In the genomic region with DNA sequence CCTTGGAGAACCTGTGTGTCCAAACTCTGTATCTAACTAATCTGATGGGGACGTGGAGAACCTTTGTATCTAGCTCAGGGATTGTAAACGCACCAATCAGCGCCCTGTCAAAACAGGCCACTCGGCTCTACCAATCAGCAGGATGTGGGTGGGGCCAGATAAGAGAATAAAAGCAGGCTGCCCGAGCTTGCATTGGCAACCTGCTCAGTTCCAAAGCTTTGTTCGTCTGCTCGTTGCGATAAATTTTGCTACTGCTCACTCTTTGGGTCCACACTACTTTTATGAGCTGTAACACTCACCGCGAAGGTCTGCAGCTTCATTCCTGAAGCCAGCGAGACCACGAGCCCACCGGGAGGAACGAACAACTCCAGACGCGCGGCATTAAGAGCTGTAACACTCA, we compare ENCODE assay signal across 8 cellular contexts. TPM values are rescaled to one million over a fixed set of nuclear protein-coding genes. Genes with fewer than 3 reads are reported as not detected.
DNase-seq lines count a peak whose midpoint lies in the region; ATAC-seq, FAIRE-seq and TF ChIP-seq lines count a peak whose summit lies in the region.
"Not testable (repeated sequence)": the region's sequence is repeated elsewhere in the genome, so short reads cannot be mapped to it uniquely, and the experiment has no call there.
"Had no signal": no experiment of that assay in that cellular context is flagged by ENCODE, and none has a peak within 500 bp of the region (broad histone marks: within the 10 kb centered on the region; RNA-seq: fewer than 3 reads in every experiment).

No MANE protein-coding gene starts in this region.

- CTCF ChIA-PET in WTC11 (lab: Charles Lee) = interaction anchor here (1.2 to 2.5 kb wide), 4 partner anchors 15 to 41 kb away, joined by 3 to 11 read pairs (median 4); partner anchors contain the start of gene TAB1

- peaks cover 31% of the 10 kb centered on the region for H3K4me1 ChIP-seq in GM23338 (ENCODE audit: insufficient read depth)
- H3K4me1 ChIP-seq in cardiac muscle cell (ENCODE audit: low read depth) = not testable (repeated sequence)

- POLR2A ChIA-PET in WTC11 (lab: Charles Lee) = not testable (repeated sequence)

- H3K4me2 ChIP-seq in GM23338 = not testable (repeated sequence)

- not testable (repeated sequence) for TF ChIP-seq CTCF in GM23338 (conservative IDR thresholded peaks at IDR 0.05; ENCODE audit: low read depth in 2 of 2); WTC11 (IDR thresholded peaks at IDR 0.05); cardiac muscle cell (IDR thresholded peaks at IDR 0.05; ENCODE audit: low read depth, low read length); neural crest cell (conservative IDR thresholded peaks at IDR 0.05)

- H3K4me3 ChIP-seq in GM23338, cardiac muscle cell: not testable (repeated sequence)

- not testable (repeated sequence) for H3F3A ChIP-seq in GM23338 (replicated peaks; ENCODE audit: low read depth)

- H3K9me2 ChIP-seq in GM23338 (ENCODE audit: insufficient read depth) = not testable (repeated sequence)

- peaks cover 16% of the 10 kb centered on the region; the same call in 2 of the 3 replicates for H3K36me3 Mint-ChIP-seq in GM23338 (ENCODE audit: low read depth)
- H3K36me3 Mint-ChIP-seq in WTC11; neural crest cell (ENCODE audit: low read depth): not testable (repeated sequence)

- not testable (repeated sequence) for H3K4me3 Mint-ChIP-seq in GM23338, WTC11, neural crest cell

- H3K36me3 ChIP-seq in GM23338 (ENCODE audit: insufficient read depth); cardiac muscle cell: not testable (repeated sequence)

- H3K9me3 Mint-ChIP-seq in GM23338, WTC11, neural crest cell: not testable (repeated sequence)

- not testable (repeated sequence) for H2AFZ ChIP-seq in GM23338

- H3K4me1 Mint-ChIP-seq in GM23338 (peaks cover 32% of the 10 kb centered on the region), WTC11 (peaks cover 35% of the 10 kb centered on the region), neural crest cell (peaks cover 19% of the 10 kb centered on the region)

- H3K27ac Mint-ChIP-seq in GM23338 (0 out of 2 replicates have a peak overlapping the region, but pooled peaks have one; percentile 27), WTC11 (peak overlapping the region; percentile 69), neural crest cell (ENCODE audit: unreplicated experiment) (peak overlapping the region; percentile 43)

- ATAC-seq in GM23338, WTC11: not testable (repeated sequence)

- peak; percentile 32 for FAIRE-seq in urothelium cell line (lab: Jason Lieb, UNC)

- not testable (repeated sequence) for H3K9me3 ChIP-seq in cardiac muscle cell (ENCODE audit: low read depth)

- DNase-seq in GM23338 (ENCODE audit: low spot score); WTC11 (ENCODE audit: low spot score); cardiac muscle cell (ENCODE audit: low read depth in 1 of 2, low spot score in 1 of 2); neural crest cell (ENCODE audit: low read depth, low spot score); urothelium cell line (ENCODE audit: low spot score): not testable (repeated sequence)
- DNase-seq in NCI-H82 (lab: John Stamatoyannopoulos, UW) = peak; percentile 49
- DNase-seq in cerebellar cortex (ENCODE audit: low spot score) = peak; percentile 71

- H3K79me2 ChIP-seq in GM23338 (replicated peaks; ENCODE audit: insufficient read depth) = not testable (repeated sequence)

- H3K27me3 ChIP-seq in GM23338 (ENCODE audit: insufficient read depth); cardiac muscle cell: not testable (repeated sequence)

- H4K20me1 ChIP-seq in GM23338 (replicated peaks; ENCODE audit: insufficient read depth) = not testable (repeated sequence)

- not testable (repeated sequence) for H3K27ac ChIP-seq in GM23338 (ENCODE audit: low read depth)
- peak overlapping the region; percentile 23 for H3K27ac ChIP-seq in cardiac muscle cell

- H3K27me3 Mint-ChIP-seq in GM23338 (ENCODE audit: insufficient read depth, low read depth, poor library complexity) = peaks cover 21% of the 10 kb centered on the region
- not testable (repeated sequence) for H3K27me3 Mint-ChIP-seq in WTC11 (ENCODE audit: low read depth); neural crest cell (ENCODE audit: low read depth)

TF ChIP-seq in WTC11, 78 proteins besides CTCF, POLR2A, EP300 and RAD21:
- peak; percentile 62 for TF ChIP-seq NFYB (CRISPR knock-in tag; conservative IDR thresholded peaks at IDR 0.05; ENCODE audit: low read depth)

RNA-seq across cellular contexts. Expression of gene SYNGR1, which starts 8.4 kb away (rescaled TPM):
- total RNA-seq in GM23338 (2014; rRNA removed; shearing (Covaris generic)) = 12.3 and 30.9 TPM in 2 replicates
- polyA plus RNA-seq in GM23338 (2016; fragmentation: Nextera tagmentation; extraction: Ambion mirVana) (37.0 and 37.7 TPM in 2 replicates), cardiac muscle cell (81.9 and 112 TPM in 2 replicates)
- total RNA-seq in WTC11 (2021) (26.5 to 35.3 TPM (median 28.7 TPM) in 3 replicates), cardiac muscle cell (40.7 and 61.8 TPM in 2 replicates), neural crest cell (30.0 and 30.4 TPM in 2 replicates)
- total RNA-seq: CD4-positive, alpha-beta memory T cell had no signal

RNA-seq across cellular contexts. Expression of gene RPL3, which starts 38.8 kb away (rescaled TPM):
- 2,755 and 3,244 TPM in 2 replicates for total RNA-seq in GM23338 (2014; rRNA removed; shearing (Covaris generic))
- polyA plus RNA-seq in GM23338 (2016; fragmentation: Nextera tagmentation; extraction: Ambion mirVana) = 1,846 and 1,983 TPM in 2 replicates
- total RNA-seq in WTC11 (2021) = 3,009 to 3,279 TPM (median 3,249 TPM) in 3 replicates
- 2,304 and 2,959 TPM in 2 replicates for total RNA-seq in cardiac muscle cell
- 1,107 and 1,423 TPM in 2 replicates for polyA plus RNA-seq in cardiac muscle cell
- 2,294 and 2,333 TPM in 2 replicates for total RNA-seq in neural crest cell

RNA-seq across cellular contexts. Expression of gene TAB1, which starts 41.4 kb away (rescaled TPM):
- 18.0 and 27.5 TPM in 2 replicates for total RNA-seq in GM23338 (2014; rRNA removed; shearing (Covaris generic))
- polyA plus RNA-seq in GM23338 (2016; fragmentation: Nextera tagmentation; extraction: Ambion mirVana) = 10.7 and 12.4 TPM in 2 replicates
- total RNA-seq in WTC11 (2021) = 36.8 to 38.3 TPM (median 38.0 TPM) in 3 replicates
- 41.2 and 52.1 TPM in 2 replicates for total RNA-seq in cardiac muscle cell
- polyA plus RNA-seq in cardiac muscle cell = 21.6 and 28.2 TPM in 2 replicates
- total RNA-seq in neural crest cell = 33.8 and 38.3 TPM in 2 replicates
